20 cellular contexts compared by ENCODE assay signal in the genomic region with DNA sequence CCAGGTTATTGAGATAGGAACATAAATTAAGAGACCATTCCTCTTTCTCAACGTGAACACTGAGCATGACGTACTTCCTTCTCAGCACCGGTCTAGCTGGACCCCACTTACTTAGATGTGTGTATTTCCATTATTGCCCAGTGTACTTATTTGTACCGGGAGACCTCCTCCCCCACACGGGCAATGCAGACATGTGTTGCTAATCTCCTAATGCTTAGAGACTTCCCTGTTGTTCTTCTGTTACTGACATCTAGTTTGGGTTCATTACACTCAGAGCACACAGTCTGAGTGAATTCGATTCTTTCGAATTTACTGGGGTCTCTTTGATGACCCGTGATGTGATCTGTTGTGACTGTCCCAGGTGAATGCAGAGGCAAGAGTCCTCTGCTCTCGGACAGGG.
"Had no signal": no experiment of that assay in that cellular context is flagged by ENCODE, and none has a peak within 500 bp of the region (broad histone marks: within the 10 kb centered on the region; RNA-seq: fewer than 3 reads in every experiment).

No MANE protein-coding gene starts in this region.

- H3K4me1 ChIP-seq: heart left ventricle, tibial nerve had no signal

- DNase-seq: activated CD4-positive, alpha-beta memory T cell treated with anti-CD3 and anti-CD28 coated beads for 36 hours; activated CD4-positive, alpha-beta T cell treated with anti-CD3 and anti-CD28 coated beads, Interleukin-2, amount 10 ng/mL, durations not matched to agents 24 days and 14 days; activated CD8-positive, alpha-beta memory T cell treated with anti-CD3 and anti-CD28 coated beads, Interleukin-2, amount 50 U/mL, for 4 hours; activated gamma-delta T cell; activated naive CD4-positive, alpha-beta T cell treated with anti-CD3 and anti-CD28 coated beads, Interleukin-2, amount 10 ng/mL, durations not matched to agents 7 days and 5 days; activated T-cell treated with anti-CD3 and anti-CD28 coated beads, Interleukin-2, amount 50 U/mL, for 1 hour; amniotic stem cell; brain microvascular endothelial cell; midbrain; stimulated activated CD4-positive, alpha-beta T cell treated with anti-CD3 and anti-CD28 coated beads, Interleukin-2, amount 100 ng/mL, for 48 hours had no signal

- H3K4me3 Mint-ChIP-seq: activated CD4-positive, alpha-beta memory T cell treated with anti-CD3 and anti-CD28 coated beads for 36 hours; activated CD4-positive, alpha-beta T cell treated with anti-CD3 and anti-CD28 coated beads, Interleukin-2, amount 10 ng/mL, durations not matched to agents 24 days and 14 days; activated naive CD4-positive, alpha-beta T cell treated with anti-CD3 and anti-CD28 coated beads, Interleukin-2, amount 10 ng/mL, durations not matched to agents 7 days and 5 days; activated naive CD8-positive, alpha-beta T cell treated with anti-CD3 and anti-CD28 coated beads, Interleukin-2, amount 10 ng/mL, durations not matched to agents 7 days and 5 days; nephron; stimulated activated memory B cell treated with anti-CD40 and anti-IgM and Interleukin-4, amounts not matched to agents 10 μg/mL and 1 μg/mL and 100 μg/mL, for 72 hours had no signal

- H3K27me3 Mint-ChIP-seq: activated CD4-positive, alpha-beta memory T cell treated with anti-CD3 and anti-CD28 coated beads for 36 hours; activated CD4-positive, alpha-beta T cell treated with anti-CD3 and anti-CD28 coated beads, Interleukin-2, amount 10 ng/mL, durations not matched to agents 24 days and 14 days; activated naive CD4-positive, alpha-beta T cell treated with anti-CD3 and anti-CD28 coated beads, Interleukin-2, amount 10 ng/mL, durations not matched to agents 7 days and 5 days; stimulated activated memory B cell treated with anti-CD40 and anti-IgM and Interleukin-4, amounts not matched to agents 10 μg/mL and 1 μg/mL and 100 μg/mL, for 72 hours had no signal

- H3K27ac Mint-ChIP-seq: activated CD4-positive, alpha-beta memory T cell treated with anti-CD3 and anti-CD28 coated beads for 36 hours; activated CD4-positive, alpha-beta T cell treated with anti-CD3 and anti-CD28 coated beads, Interleukin-2, amount 10 ng/mL, durations not matched to agents 24 days and 14 days; activated naive CD4-positive, alpha-beta T cell treated with anti-CD3 and anti-CD28 coated beads, Interleukin-2, amount 10 ng/mL, durations not matched to agents 7 days and 5 days; activated naive CD8-positive, alpha-beta T cell treated with anti-CD3 and anti-CD28 coated beads, Interleukin-2, amount 10 ng/mL, durations not matched to agents 7 days and 5 days; nephron; stimulated activated memory B cell treated with anti-CD40 and anti-IgM and Interleukin-4, amounts not matched to agents 10 μg/mL and 1 μg/mL and 100 μg/mL, for 72 hours had no signal

- H3K27me3 ChIP-seq: brain microvascular endothelial cell, heart left ventricle, neutrophil, right lobe of liver, tibial nerve had no signal

- H3K4me3 ChIP-seq: coronary artery, heart left ventricle, right lobe of liver, tibial nerve had no signal

- H3K9me3 Mint-ChIP-seq: activated CD4-positive, alpha-beta memory T cell treated with anti-CD3 and anti-CD28 coated beads for 36 hours; activated CD4-positive, alpha-beta T cell treated with anti-CD3 and anti-CD28 coated beads, Interleukin-2, amount 10 ng/mL, durations not matched to agents 24 days and 14 days; activated naive CD4-positive, alpha-beta T cell treated with anti-CD3 and anti-CD28 coated beads, Interleukin-2, amount 10 ng/mL, durations not matched to agents 7 days and 5 days; activated naive CD8-positive, alpha-beta T cell treated with anti-CD3 and anti-CD28 coated beads, Interleukin-2, amount 10 ng/mL, durations not matched to agents 7 days and 5 days; nephron; stimulated activated memory B cell treated with anti-CD40 and anti-IgM and Interleukin-4, amounts not matched to agents 10 μg/mL and 1 μg/mL and 100 μg/mL, for 72 hours had no signal

- H3K36me3 ChIP-seq: right lobe of liver had no signal

- ATAC-seq: activated CD4-positive, CD25-positive, alpha-beta regulatory T cell treated with anti-CD3 and anti-CD28 coated beads, Interleukin-2, amount 50 U/mL, for 24 hours; left ventricle myocardium superior; right lobe of liver had no signal

- H3K9me3 ChIP-seq: heart left ventricle, neutrophil, right lobe of liver had no signal
